ENCODE assay signal across 8 cellular contexts in the genomic region with DNA sequence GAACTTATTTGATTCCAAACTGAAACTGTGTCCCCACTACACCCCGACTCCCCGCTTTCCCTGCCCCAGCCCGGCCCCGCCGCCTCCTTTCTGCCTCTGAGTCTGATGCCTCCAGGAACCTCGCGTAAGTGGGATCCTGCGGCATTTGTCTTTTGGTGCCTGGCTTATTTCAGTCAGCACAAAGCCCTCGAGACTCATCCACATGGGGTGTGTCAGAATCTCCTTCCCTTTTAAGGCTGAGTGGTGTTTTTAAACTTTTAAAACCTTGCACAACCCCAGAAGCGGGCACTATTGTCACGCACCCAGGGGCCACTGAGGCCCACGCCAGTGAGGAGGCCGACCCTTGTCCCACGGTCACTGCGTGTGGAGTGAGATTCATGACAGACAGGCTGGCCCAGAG.
DNase-seq lines count a peak whose midpoint lies in the region; ATAC-seq, FAIRE-seq and TF ChIP-seq lines count a peak whose summit lies in the region.
"Not testable (repeated sequence)": the region's sequence is repeated elsewhere in the genome, so short reads cannot be mapped to it uniquely, and the experiment has no call there.

No MANE protein-coding gene starts in this region.

- not testable (repeated sequence) for FAIRE-seq in kidney (lab: Jason Lieb, UNC)

- not testable (repeated sequence) for H3K9ac ChIP-seq in kidney (ENCODE audit: low read length in 2 of 2); skeletal muscle satellite cell (ENCODE audit: low read depth, low read length)

- peak; percentile 64 for ATAC-seq in SK-N-SH treated with all-trans-retinoic acid at 6 μM for 48 hours

- WGBS in urinary bladder = 24% methylated on average over 15 of the region's 15 CpGs

- H3K9me3 ChIP-seq in kidney (ENCODE audit: control insufficient read depth in 1 of 2, low read length in 2 of 2); skeletal muscle satellite cell (replicated peaks; ENCODE audit: low read length): not testable (repeated sequence)

- peaks cover 22% of the 10 kb centered on the region for H3K27me3 ChIP-seq in skeletal muscle satellite cell (ENCODE audit: control insufficient read depth, insufficient read depth, low read length)

- H3K4me1 ChIP-seq in kidney (ENCODE audit: control insufficient read depth in 1 of 2, insufficient read depth in 1 of 2, low read depth in 1 of 2, low read length in 2 of 2); skeletal muscle satellite cell (ENCODE audit: control insufficient read depth, insufficient read depth, low read length); urinary bladder (ENCODE audit: insufficient read depth): not testable (repeated sequence)

- not testable (repeated sequence) for H3K4me3 ChIP-seq in cardiac fibroblast (replicated peaks in 1 of 2; ENCODE audit: low read depth in 2 of 2, low read length in 2 of 2); fibroblast of the aortic adventitia (ENCODE audit: low read depth, low read length); kidney (ENCODE audit: low read length in 2 of 2); skeletal muscle satellite cell (ENCODE audit: low read length); urinary bladder (ENCODE audit: low read depth, low read length)

- intact Hi-C loops in kidney (cut with DNase I) = not testable (repeated sequence)

- not testable (repeated sequence) for TF ChIP-seq CTCF in cardiac fibroblast (IDR thresholded peaks at IDR 0.05; ENCODE audit: low read depth, low read length); fibroblast of the aortic adventitia (IDR thresholded peaks at IDR 0.05; ENCODE audit: insufficient read depth, low read length); kidney (IDR thresholded peaks at IDR 0.05; ENCODE audit: borderline replicate concordance, extremely low read depth, insufficient read depth)

- DNase-seq in EH (ENCODE audit: low read depth) (peak; percentile 75), cardiac fibroblast (ENCODE audit: low read depth in 2 of 2) (peak; percentile 65 to 82), fibroblast of the aortic adventitia (ENCODE audit: low read depth) (peak; percentile 88), kidney (peak; percentile 66), myocyte (ENCODE audit: low read depth) (peak; percentile 13)

- H3K36me3 ChIP-seq in kidney (ENCODE audit: control insufficient read depth in 1 of 2, insufficient read depth in 2 of 2, low read length in 2 of 2); skeletal muscle satellite cell (ENCODE audit: insufficient read depth, low read length); urinary bladder (ENCODE audit: insufficient read depth): not testable (repeated sequence)

- peak overlapping the region; percentile 37 for H3K4me2 ChIP-seq in skeletal muscle satellite cell (ENCODE audit: low read length)

- H3K27ac ChIP-seq in kidney (ENCODE audit: low read depth in 2 of 2, low read length in 2 of 2) = not testable (repeated sequence)
- H3K27ac ChIP-seq in urinary bladder (ENCODE audit: low read depth) = peak overlapping the region; percentile 44

Comparison
In these comparisons a context has a peak if more than half of its experiments do, and no peak if none do; other contexts are left out.
1. DNase-seq: peak in every context shown above with its lines; median percentile 88 in fibroblast of the aortic adventitia; 75 in EH; 74 in cardiac fibroblast; 66 in kidney; 13 in myocyte.